Comparison of ENCODE assay signal across 8 cellular contexts in the genomic region with DNA sequence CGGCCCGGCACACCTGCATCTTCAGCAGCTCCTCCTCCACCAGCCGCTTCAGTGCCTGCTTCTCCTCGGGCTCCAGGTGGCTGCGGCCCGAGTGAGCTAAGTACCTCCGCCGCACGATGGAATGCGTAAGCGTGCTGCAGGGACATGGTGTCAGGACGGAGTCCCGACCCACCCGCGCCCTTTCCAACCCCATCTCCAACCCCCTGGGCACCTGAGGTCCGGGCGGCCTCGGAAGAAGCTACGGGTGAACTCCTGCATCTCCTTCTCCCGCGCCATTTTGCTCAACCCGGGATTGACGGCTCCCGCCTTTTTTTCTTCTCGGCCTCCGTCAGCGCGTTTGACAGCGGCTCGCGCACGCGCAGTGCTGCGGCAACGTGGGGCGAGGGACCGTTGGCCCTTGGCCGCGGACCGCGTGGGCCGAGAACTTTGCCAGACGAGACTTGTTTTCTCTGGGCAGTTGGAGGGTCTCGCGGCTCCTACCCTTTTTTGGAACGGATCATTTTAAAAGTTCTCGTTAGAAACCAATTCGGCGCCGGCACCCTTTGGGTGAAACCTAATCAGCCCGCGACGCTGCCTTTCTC. TPM values are rescaled to one million over a fixed set of nuclear protein-coding genes. Genes with fewer than 3 reads are reported as not detected.
DNase-seq lines count a peak whose midpoint lies in the region; ATAC-seq and TF ChIP-seq lines count a peak whose summit lies in the region.

HIRIP3 (minus strand) TSS at position 288 of the 581 bp plus-strand sequence; CDS start at position 276, 12 bp downstream.

- H3K36me3 Mint-ChIP-seq in T-helper 1 cell treated with Interleukin-12 subunit alpha and Interleukin-12 subunit beta and Interleukin-4 antibody, amounts not matched to agents 30 μg/mL and 1 μg/mL, for 36 hours (ENCODE audit: low read depth) = peaks cover 30% of the 10 kb centered on the region

- H3K9me3 ChIP-seq in adrenal gland (replicated peaks in 1 of 3) (no peaks in the 10 kb centered on the region), left ventricle myocardium inferior (replicated peaks) (no peaks in the 10 kb centered on the region), prostate gland (no peaks in the 10 kb centered on the region)

- peaks cover 29% of the 10 kb centered on the region for H3K4me1 Mint-ChIP-seq in T-helper 1 cell treated with Interleukin-12 subunit alpha and Interleukin-12 subunit beta and Interleukin-4 antibody, amounts not matched to agents 30 μg/mL and 1 μg/mL, for 36 hours (ENCODE audit: low read depth)

- ATAC-seq in HG02798 (IDR thresholded peaks at IDR 0.05; ENCODE audit: poor library complexity, unreplicated experiment) = peak; percentile 61

- peak; percentile 95 for DNase-seq in GM13977 (ENCODE audit: low spot score)
- DNase-seq in NCI-H146 (lab: John Stamatoyannopoulos, UW) = peak; percentile 94
- peak; percentile 82 to 93 (median 90) for DNase-seq in adrenal gland
- peak; percentile 88 for DNase-seq in left ventricle myocardium inferior
- DNase-seq in prostate gland (ENCODE audit: low spot score) = peak; percentile 75
- peak; percentile 91 for DNase-seq in ureter (ENCODE audit: low spot score)

- in situ Hi-C loops in GM13977 (cut with MboI; ENCODE audit: low pct_unique_long_range_greater_than_20kb, low sequenced_read_pairs, unreplicated experiment) = no loop called here

- H3K4me3 ChIP-seq in adrenal gland (peak within 1 kb of the TSS; percentile 30 to 83 (median 51)), left ventricle myocardium inferior (peak within 1 kb of the TSS; percentile 98), prostate gland (peak within 1 kb of the TSS; percentile 68 to 78)

- intact Hi-C loops in adrenal gland (cut with DNase I) (loop anchor here in 1 of 2 donors (10.0 kb wide), 1 partner anchor 71 kb away; the partner anchor contains the start of gene KCTD13), left ventricle myocardium inferior (cut with micrococcal nuclease) (no loop called here), prostate gland (cut with DNase I) (loop anchor here (5.0 to 10.0 kb wide), 2 partner anchors 71 to 183 kb away; partner anchors contain the start of genes KCTD13 and PRRT2)

- TF ChIP-seq POLR2A in adrenal gland (IDR thresholded peaks at IDR 0.05) = no peak
- TF ChIP-seq POLR2A in prostate gland (IDR thresholded peaks at IDR 0.05) = no peak

- 0 to 1% (median 0%) methylated on average over 29 to 53 of the region's 53 CpGs for WGBS in adrenal gland, 4 donors
- under 1% methylated on average over 52 of the region's 53 CpGs for WGBS in prostate gland

- H3K27me3 ChIP-seq in adrenal gland (no peaks in the 10 kb centered on the region), left ventricle myocardium inferior (ENCODE audit: low read depth) (no peaks in the 10 kb centered on the region), prostate gland (replicated peaks; ENCODE audit: insufficient read depth) (no peaks in the 10 kb centered on the region)

- H3K27me3 Mint-ChIP-seq in T-helper 1 cell treated with Interleukin-12 subunit alpha and Interleukin-12 subunit beta and Interleukin-4 antibody, amounts not matched to agents 30 μg/mL and 1 μg/mL, for 36 hours (ENCODE audit: low read depth) = no peaks in the 10 kb centered on the region

- TF ChIP-seq CTCF in GM13977 (IDR thresholded peaks at IDR 0.05; ENCODE audit: extremely low read depth, insufficient read depth, missing control alignments) (no peak), adrenal gland (IDR thresholded peaks at IDR 0.05) (no peak), left ventricle myocardium inferior (IDR thresholded peaks at IDR 0.05; ENCODE audit: borderline replicate concordance) (no peak), prostate gland (IDR thresholded peaks at IDR 0.05) (no peak)

- H3K4me1 ChIP-seq in adrenal gland (replicated peaks in 1 of 2) (peaks cover 17 to 24% of the 10 kb centered on the region in 2 donors), left ventricle myocardium inferior (peaks cover 53% of the 10 kb centered on the region), prostate gland (replicated peaks) (peaks cover 10% of the 10 kb centered on the region)

- H3K36me3 ChIP-seq in adrenal gland (replicated peaks in 1 of 2) (peaks cover 0 to 32% of the 10 kb centered on the region in 2 donors), left ventricle myocardium inferior (peaks cover 53% of the 10 kb centered on the region), prostate gland (no peaks in the 10 kb centered on the region)

- H3K27ac ChIP-seq in adrenal gland (peak within 1 kb of the TSS; percentile 82 to 97 (median 94)), left ventricle myocardium inferior (replicated peaks) (peak within 1 kb of the TSS; percentile 99), prostate gland (peak within 1 kb of the TSS; percentile 94 to 95)

- no peaks in the 10 kb centered on the region for H3K9me3 Mint-ChIP-seq in T-helper 1 cell treated with Interleukin-12 subunit alpha and Interleukin-12 subunit beta and Interleukin-4 antibody, amounts not matched to agents 30 μg/mL and 1 μg/mL, for 36 hours

- peak within 1 kb of the TSS; percentile 99 for H3K4me3 Mint-ChIP-seq in T-helper 1 cell treated with Interleukin-12 subunit alpha and Interleukin-12 subunit beta and Interleukin-4 antibody, amounts not matched to agents 30 μg/mL and 1 μg/mL, for 36 hours

- peak within 1 kb of the TSS; percentile 98 for H3K27ac Mint-ChIP-seq in T-helper 1 cell treated with Interleukin-12 subunit alpha and Interleukin-12 subunit beta and Interleukin-4 antibody, amounts not matched to agents 30 μg/mL and 1 μg/mL, for 36 hours

RNA-seq across cellular contexts. Expression of gene HIRIP3, which starts in this region (rescaled TPM):
- 10 to 100 TPM; 11.9 to 35.0 (median 19.1) TPM for total RNA-seq in adrenal gland
- 10 to 100 TPM; 12.6 to 24.9 (median 20.2) TPM for polyA plus RNA-seq in adrenal gland
- 18.8 TPM for total RNA-seq in left ventricle myocardium inferior
- 10 to 100 TPM; 10.8 to 22.4 TPM for total RNA-seq in prostate gland
- 11.2 TPM for total RNA-seq in ureter

Comparison
In these comparisons a context has a peak if more than half of its experiments do, and no peak if none do; other contexts are left out.
1. Peak in every context shown above with its lines: DNase-seq, ATAC-seq, H3K4me3 ChIP-seq and H3K27ac ChIP-seq.